Comparison of ENCODE assay signal across 26 cellular contexts in genomic region chr5:131405674-131406073, GRCh38.
DNase-seq lines count a peak whose midpoint lies in the region; ATAC-seq, FAIRE-seq and TF ChIP-seq lines count a peak whose summit lies in the region.
"Had no signal": no experiment of that assay in that cellular context is flagged by ENCODE, and none has a peak within 500 bp of the region (broad histone marks: within the 10 kb centered on the region; RNA-seq: fewer than 3 reads in every experiment).

No MANE protein-coding gene starts in this region.

- no peak overlapping the region for H3K9ac ChIP-seq in K562 (ENCODE audit: insufficient read depth in 1 of 2, low read depth in 2 of 2, low read length in 2 of 2)
- H3K9ac ChIP-seq: SK-N-SH had no signal

- no peak for TF ChIP-seq CTCF in Panc1 (IDR thresholded peaks at IDR 0.05)
- TF ChIP-seq CTCF in K562 (IDR thresholded peaks at IDR 0.05 in 2 of 3, conservative IDR thresholded peaks at IDR 0.05 in 1 of 3; ENCODE audit: insufficient read depth in 2 of 3, low read depth in 1 of 3, low read length in 3 of 3): no peak
- no peak for TF ChIP-seq CTCF in foreskin fibroblast (IDR thresholded peaks at IDR 0.05; ENCODE audit: low read depth, low read length)

- no peaks in the 10 kb centered on the region for H3K9me3 ChIP-seq in Panc1 (ENCODE audit: control insufficient read depth, insufficient read depth, low read depth, low read length)
- H3K9me3 ChIP-seq in K562 (replicated peaks; ENCODE audit: control insufficient read depth, insufficient read depth, low read depth, low read length): 0 out of 2 replicates have a peak, but pooled peaks cover 7% of the 10 kb centered on the region
- H3K9me3 ChIP-seq: body of pancreas, colonic mucosa, mucosa of descending colon had no signal

- peak overlapping the region; percentile 15 for H3K27ac Mint-ChIP-seq in activated CD8-positive, alpha-beta memory T cell treated with anti-CD3 and anti-CD28 coated beads, Interleukin-2, amount 10 ng/mL, durations not matched to agents 7 days and 5 days
- H3K27ac Mint-ChIP-seq in stimulated activated effector memory CD8-positive, alpha-beta T cell treated with anti-CD3 and anti-CD28 coated beads, Interleukin-12 subunit alpha, Interleukin-12 subunit beta, amount 100 ng/mL, for 72 hours: peak overlapping the region; percentile 77

- no TSS peak for BruUV-seq in Panc1 (replicated peaks; lab: Mats Ljungman, UMichigan)
- BruUV-seq in K562 (replicated peaks; lab: Mats Ljungman, UMichigan): no TSS peak

- no peak overlapping the region for H3K27ac ChIP-seq in Panc1 (ENCODE audit: low read length)
- H3K27ac ChIP-seq in K562 (ENCODE audit: extremely low read depth, low read depth, low read length): no peak overlapping the region
- H3K27ac ChIP-seq: body of pancreas, C4-2B, colonic mucosa, heart right ventricle, spleen had no signal

- H3K27me3 Mint-ChIP-seq in activated CD8-positive, alpha-beta memory T cell treated with anti-CD3 and anti-CD28 coated beads, Interleukin-2, amount 10 ng/mL, durations not matched to agents 7 days and 5 days: no peaks in the 10 kb centered on the region

- no peaks in the 10 kb centered on the region for H4K20me1 ChIP-seq in K562 (replicated peaks; ENCODE audit: control insufficient read depth, insufficient read depth, low read length)

- H3K4me1 Mint-ChIP-seq in activated CD8-positive, alpha-beta memory T cell treated with anti-CD3 and anti-CD28 coated beads, Interleukin-2, amount 10 ng/mL, durations not matched to agents 7 days and 5 days: peaks cover 9% of the 10 kb centered on the region
- H3K4me1 Mint-ChIP-seq in stimulated activated effector memory CD8-positive, alpha-beta T cell treated with anti-CD3 and anti-CD28 coated beads, Interleukin-12 subunit alpha, Interleukin-12 subunit beta, amount 100 ng/mL, for 72 hours: peaks cover 9% of the 10 kb centered on the region

- no peak for FAIRE-seq in K562 (lab: Jason Lieb, UNC)
- FAIRE-seq: endothelial cell of umbilical vein had no signal

- intact Hi-C loops in Panc1 (cut with micrococcal nuclease; ENCODE audit: unreplicated experiment): no loop called here
- intact Hi-C loops in K562 (cut with micrococcal nuclease): no loop called here

- H3K4me2 ChIP-seq in K562 (ENCODE audit: insufficient read depth, low read length): no peak overlapping the region
- H3K4me2 ChIP-seq: SK-N-SH had no signal

- DNase-seq in activated CD8-positive, alpha-beta memory T cell treated with anti-CD3 and anti-CD28 coated beads, Interleukin-2, amount 10 ng/mL, durations not matched to agents 7 days and 5 days: no peak
- no peak for DNase-seq in activated CD8-positive, alpha-beta memory T cell treated with anti-CD3 and anti-CD28 coated beads, Interleukin-2, amount 50 U/mL, for 48 hours
- DNase-seq in Panc1 (ENCODE audit: low read depth, low spot score): no peak
- DNase-seq in K562 (ENCODE audit: extremely low read depth in 1 of 4, low spot score in 3 of 4): no peak
- no peak for DNase-seq in stimulated activated effector memory CD8-positive, alpha-beta T cell treated with anti-CD3 and anti-CD28 coated beads, Interleukin-12 subunit alpha, Interleukin-12 subunit beta, amount 100 ng/mL, for 72 hours (ENCODE audit: low spot score in 2 of 2)
- no peak for DNase-seq in kidney glomerular epithelial cell (lab: John Stamatoyannopoulos, UW)
- DNase-seq in foreskin fibroblast: no peak
- DNase-seq: ACHN; activated CD8-positive, alpha-beta memory T cell treated with anti-CD3 and anti-CD28 coated beads, Interleukin-2, amount 50 U/mL, for 4 hours; body of pancreas; colonic mucosa; DMS153; GDM1; heart right ventricle; mucosa of descending colon; NCI-H1092 treated with DMSO at 0.1 percent for 48 hours; NCI-H524 treated with DMSO at 0.1 percent for 48 hours; nucleus accumbens; RPMI8226; SK-N-SH; spleen; stimulated activated CD4-positive, alpha-beta T cell treated with anti-CD3 and anti-CD28 coated beads, Interleukin-4, amount 100 ng/mL, for 24 hours; T1000 had no signal

- no peak for ATAC-seq in activated CD8-positive, alpha-beta memory T cell treated with anti-CD3 and anti-CD28 coated beads, Interleukin-2, amount 10 ng/mL, durations not matched to agents 7 days and 5 days
- ATAC-seq in Panc1 (0 out of 2 replicates have a peak, but pooled peaks have one; percentile 29), K562 (peak; percentile 31; the same call in 2 of the 3 replicates), HG02870 (IDR thresholded peaks at IDR 0.05; ENCODE audit: unreplicated experiment) (no peak)
- ATAC-seq in stimulated activated effector memory CD8-positive, alpha-beta T cell treated with anti-CD3 and anti-CD28 coated beads, Interleukin-12 subunit alpha, Interleukin-12 subunit beta, amount 100 ng/mL, for 72 hours: no peak
- ATAC-seq: body of pancreas, heart right ventricle, mucosa of descending colon had no signal

- H3K9me3 Mint-ChIP-seq in activated CD8-positive, alpha-beta memory T cell treated with anti-CD3 and anti-CD28 coated beads, Interleukin-2, amount 10 ng/mL, durations not matched to agents 7 days and 5 days (ENCODE audit: low read depth): peaks cover 13% of the 10 kb centered on the region
- H3K9me3 Mint-ChIP-seq in stimulated activated effector memory CD8-positive, alpha-beta T cell treated with anti-CD3 and anti-CD28 coated beads, Interleukin-12 subunit alpha, Interleukin-12 subunit beta, amount 100 ng/mL, for 72 hours: peaks cover 7% of the 10 kb centered on the region

- TF ChIP-seq POLR2A in K562 (conservative IDR thresholded peaks at IDR 0.05): no peak

- POLR2A ChIA-PET in Panc1 (lab: Charles Lee) (no interaction called here), K562 (lab: Yijun Ruan, JAX) (interaction anchor here (0.6 to 4.1 kb wide), 5 partner anchors 10 to 293 kb away, joined by 3 to 21 read pairs (median 3); no protein-coding TSS in a partner anchor)

- H3K9me1 ChIP-seq in K562 (ENCODE audit: control insufficient read depth, insufficient read depth, low read length): no peaks in the 10 kb centered on the region

- no peak for TF ChIP-seq EP300 in K562 (IDR thresholded peaks at IDR 0.05; ENCODE audit: low read length)

- H3K36me3 Mint-ChIP-seq in activated CD8-positive, alpha-beta memory T cell treated with anti-CD3 and anti-CD28 coated beads, Interleukin-2, amount 10 ng/mL, durations not matched to agents 7 days and 5 days: peaks cover 74% of the 10 kb centered on the region
- peaks cover 96% of the 10 kb centered on the region for H3K36me3 Mint-ChIP-seq in stimulated activated effector memory CD8-positive, alpha-beta T cell treated with anti-CD3 and anti-CD28 coated beads, Interleukin-12 subunit alpha, Interleukin-12 subunit beta, amount 100 ng/mL, for 72 hours

- H3K4me1 ChIP-seq in Panc1 (ENCODE audit: control insufficient read depth, insufficient read depth, low read length) (no peaks in the 10 kb centered on the region), K562 (replicated peaks in 1 of 2; ENCODE audit: control insufficient read depth in 2 of 2, insufficient read depth in 2 of 2, low read length in 2 of 2) (no peaks in the 10 kb centered on the region)
- H3K4me1 ChIP-seq: body of pancreas, colonic mucosa, heart right ventricle, spleen had no signal

- no peaks in the 10 kb centered on the region for H3K79me2 ChIP-seq in K562 (ENCODE audit: control insufficient read depth, insufficient read depth, low read length)

- H3K4me3 Mint-ChIP-seq in activated CD8-positive, alpha-beta memory T cell treated with anti-CD3 and anti-CD28 coated beads, Interleukin-2, amount 10 ng/mL, durations not matched to agents 7 days and 5 days: no peak overlapping the region
- no peak overlapping the region for H3K4me3 Mint-ChIP-seq in stimulated activated effector memory CD8-positive, alpha-beta T cell treated with anti-CD3 and anti-CD28 coated beads, Interleukin-12 subunit alpha, Interleukin-12 subunit beta, amount 100 ng/mL, for 72 hours

- no peak for TF ChIP-seq RAD21 in K562 (CRISPR knock-in tag; conservative IDR thresholded peaks at IDR 0.05 in 1 of 2, IDR thresholded peaks at IDR 0.05 in 1 of 2)

- no peak overlapping the region for H3K4me3 ChIP-seq in Panc1 (ENCODE audit: low read depth in 2 of 2, low read length in 2 of 2)
- H3K4me3 ChIP-seq in K562: no peak overlapping the region
- no peak overlapping the region for H3K4me3 ChIP-seq in foreskin fibroblast (ENCODE audit: low read depth in 1 of 2, low read length in 2 of 2)
- H3K4me3 ChIP-seq: body of pancreas, colonic mucosa, heart right ventricle, mucosa of descending colon, spleen had no signal

- WGBS in K562 (ENCODE audit: insufficient coverage, low coverage, missing lambda C conversion rate): 83% methylated on average over 2 of the region's 2 CpGs

- H3K27me3 ChIP-seq in Panc1 (ENCODE audit: control insufficient read depth, insufficient read depth, low read length) (no peaks in the 10 kb centered on the region), K562 (ENCODE audit: control insufficient read depth in 2 of 2, insufficient read depth in 2 of 2, low read length in 2 of 2) (no peaks in the 10 kb centered on the region)
- H3K27me3 ChIP-seq: body of pancreas, colonic mucosa, heart right ventricle, spleen had no signal

- no peak overlapping the region for H2AFZ ChIP-seq in K562 (ENCODE audit: low read depth, low read length)

- no peaks in the 10 kb centered on the region for H3K36me3 ChIP-seq in Panc1 (ENCODE audit: control insufficient read depth, insufficient read depth, low read length)
- peaks cover 56% of the 10 kb centered on the region for H3K36me3 ChIP-seq in K562 (ENCODE audit: control insufficient read depth, insufficient read depth, low read length)
- H3K36me3 ChIP-seq: colonic mucosa had no signal

- in situ Hi-C loops in Panc1 (cut with HindIII; ENCODE audit: low pct_unique_long_range_greater_than_20kb, low sequenced_read_pairs): no loop called here
- in situ Hi-C loops in K562 (cut with MboI): no loop called here

- CTCF ChIA-PET in activated CD8-positive, alpha-beta memory T cell treated with anti-CD3 and anti-CD28 coated beads, Interleukin-2, amount 10 ng/mL, durations not matched to agents 7 days and 5 days (lab: Charles Lee): interaction anchor here (0.9 to 1.7 kb wide), 4 partner anchors 10 to 143 kb away, joined by 3 to 4 read pairs (median 4); no protein-coding TSS in a partner anchor
- CTCF ChIA-PET in Panc1 (lab: Charles Lee): no interaction called here
- CTCF ChIA-PET in K562 (lab: Yijun Ruan, JAX; ENCODE audit: low intra/inter-chr PET ratio): no interaction called here

TF ChIP-seq in K562, 482 proteins besides CTCF, POLR2A, EP300 and RAD21 (continues in another document):
- no peak for TF ChIP-seq HNRNPK (IDR thresholded peaks at IDR 0.05; ENCODE audit: low read depth, low read length, poor library complexity, severe bottlenecking)
- no peak for TF ChIP-seq EP400 (IDR thresholded peaks at IDR 0.05)

Comparison
In these comparisons a context has a peak if more than half of its experiments do, and no peak if none do; other contexts are left out.
1. ATAC-seq: peak in Panc1 (single experiment) and K562 (single experiment); none in activated CD8-positive, alpha-beta memory T cell treated with anti-CD3 and anti-CD28 coated beads, Interleukin-2, amount 10 ng/mL, durations not matched to agents 7 days and 5 days (single experiment), stimulated activated effector memory CD8-positive, alpha-beta T cell treated with anti-CD3 and anti-CD28 coated beads, Interleukin-12 subunit alpha, Interleukin-12 subunit beta, amount 100 ng/mL, for 72 hours (single experiment) and HG02870 (single experiment).